Comparison of ENCODE assay signal across 14 cellular contexts in the genomic region with DNA sequence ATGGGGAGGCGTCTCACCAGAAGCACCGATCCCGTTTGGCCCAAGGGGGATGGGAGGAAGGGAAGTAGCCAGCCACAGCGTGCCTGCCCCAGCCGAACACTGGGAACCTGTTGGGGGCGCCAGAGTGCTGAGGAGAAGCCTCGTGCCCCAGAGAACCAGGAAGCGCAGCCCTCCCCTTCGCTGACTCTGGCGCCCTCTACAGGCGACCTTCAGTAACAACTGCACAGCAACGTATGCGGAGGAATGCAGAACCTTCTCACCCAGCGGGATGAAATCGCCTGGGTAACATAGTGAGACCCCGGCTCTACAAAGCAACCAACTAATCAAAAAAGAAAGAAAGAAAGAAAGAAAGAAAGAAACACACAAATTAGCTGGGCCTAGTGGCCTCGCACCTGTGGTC. TPM values are rescaled to one million over a fixed set of nuclear protein-coding genes. Genes with fewer than 3 reads are reported as not detected.
"Had no signal": no experiment of that assay in that cellular context is flagged by ENCODE, and none has a peak within 500 bp of the region (broad histone marks: within the 10 kb centered on the region; RNA-seq: fewer than 3 reads in every experiment).

CT45A9 (minus strand) TSS at position 101 of the 400 bp plus-strand sequence. CDS start 3,751 bp downstream, outside the sequence.

RNA-seq across cellular contexts. Expression of gene CT45A9, which starts in this region (rescaled TPM):
- total RNA-seq: activated B cell treated with CpG ODN at 0.5 μM for 24 hours; activated CD4-positive, alpha-beta memory T cell treated with anti-CD3 and anti-CD28 coated beads for 36 hours; activated CD4-positive, alpha-beta memory T cell treated with anti-CD3 and anti-CD28 coated beads, Interleukin-2, amount 10 ng/mL, durations not matched to agents 7 days and 5 days; activated CD4-positive, alpha-beta T cell treated with anti-CD3 and anti-CD28 coated beads for 36 hours; activated CD4-positive, alpha-beta T cell treated with anti-CD3 and anti-CD28 coated beads, Interleukin-2, amount 10 ng/mL, durations not matched to agents 24 days and 14 days; activated CD4-positive, alpha-beta T cell treated with anti-CD3 and anti-CD28 coated beads, Interleukin-2, amount 10 ng/mL, durations not matched to agents 7 days and 5 days; activated CD8-positive, alpha-beta memory T cell treated with anti-CD3 and anti-CD28 coated beads for 36 hours; activated CD8-positive, alpha-beta memory T cell treated with anti-CD3 and anti-CD28 coated beads, Interleukin-2, amount 10 ng/mL, durations not matched to agents 7 days and 5 days; activated CD8-positive, alpha-beta T cell treated with anti-CD3 and anti-CD28 coated beads for 36 hours; activated CD8-positive, alpha-beta T cell treated with anti-CD3 and anti-CD28 coated beads, Interleukin-2, amount 10 ng/mL, durations not matched to agents 7 days and 5 days; T-helper 1 cell treated with Interleukin-12 subunit alpha and Interleukin-12 subunit beta and Interleukin-4 antibody, amounts not matched to agents 30 ng/mL and 1 ng/mL, for 36 hours; T-helper 17 cell; T-helper 2 cell treated with Interferon-gamma antibody and Interleukin-4, amounts not matched to agents 100 ng/mL and 5 ng/mL, for 36 hours; WTC11 had no signal
